Comparison of ENCODE assay signal across 1 cellular context in the genomic region with DNA sequence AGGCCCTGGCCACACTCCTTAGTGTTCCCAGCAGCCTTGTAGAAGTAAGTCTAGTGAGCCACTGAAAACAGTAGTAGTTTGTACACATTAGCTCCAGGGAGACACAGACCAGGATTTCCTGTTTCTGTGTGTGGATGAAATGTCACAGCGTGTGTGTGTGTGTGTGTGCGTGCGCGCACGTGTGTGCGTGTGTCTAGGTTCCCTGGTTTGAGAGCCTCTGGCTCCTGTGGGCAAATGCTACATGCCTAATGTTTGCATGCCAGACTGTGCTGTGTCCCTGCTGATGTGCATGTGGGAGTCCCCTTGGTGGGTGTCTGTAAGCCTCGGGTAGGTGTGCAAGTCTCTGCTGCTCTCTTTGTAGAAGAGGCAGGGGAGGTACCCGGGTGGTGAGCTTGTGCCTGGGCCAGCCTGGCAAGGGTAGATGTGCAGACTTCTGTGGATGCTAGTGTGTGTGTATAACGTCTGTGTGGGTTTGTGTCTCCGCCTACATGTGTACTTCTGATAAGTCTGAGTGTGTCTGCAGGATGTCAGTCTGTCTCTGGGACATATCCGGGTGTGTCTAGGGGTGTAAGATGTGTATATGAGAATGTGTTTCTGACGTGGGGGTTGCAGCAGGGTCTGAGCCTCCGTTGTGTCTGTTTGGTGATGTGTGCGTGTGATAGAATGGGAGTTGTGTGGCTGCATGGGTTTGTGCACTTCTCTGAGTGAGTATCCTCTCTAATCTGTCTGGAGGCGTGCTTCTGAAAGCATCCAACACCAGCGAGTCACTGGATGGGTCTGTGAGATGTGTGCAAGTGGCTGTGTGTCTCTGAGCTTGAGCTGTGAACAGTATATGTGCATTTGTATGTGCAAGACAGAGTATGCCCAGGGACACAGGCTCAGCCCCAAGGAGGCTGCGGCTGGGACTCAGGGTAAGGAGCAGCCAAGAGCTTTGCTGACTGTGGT.
TF ChIP-seq lines count a peak whose summit lies in the region.

No MANE protein-coding gene starts in this region.

TF ChIP-seq in K562, 482 proteins besides CTCF, POLR2A, EP300 and RAD21:
- TF ChIP-seq, protein P1, sequence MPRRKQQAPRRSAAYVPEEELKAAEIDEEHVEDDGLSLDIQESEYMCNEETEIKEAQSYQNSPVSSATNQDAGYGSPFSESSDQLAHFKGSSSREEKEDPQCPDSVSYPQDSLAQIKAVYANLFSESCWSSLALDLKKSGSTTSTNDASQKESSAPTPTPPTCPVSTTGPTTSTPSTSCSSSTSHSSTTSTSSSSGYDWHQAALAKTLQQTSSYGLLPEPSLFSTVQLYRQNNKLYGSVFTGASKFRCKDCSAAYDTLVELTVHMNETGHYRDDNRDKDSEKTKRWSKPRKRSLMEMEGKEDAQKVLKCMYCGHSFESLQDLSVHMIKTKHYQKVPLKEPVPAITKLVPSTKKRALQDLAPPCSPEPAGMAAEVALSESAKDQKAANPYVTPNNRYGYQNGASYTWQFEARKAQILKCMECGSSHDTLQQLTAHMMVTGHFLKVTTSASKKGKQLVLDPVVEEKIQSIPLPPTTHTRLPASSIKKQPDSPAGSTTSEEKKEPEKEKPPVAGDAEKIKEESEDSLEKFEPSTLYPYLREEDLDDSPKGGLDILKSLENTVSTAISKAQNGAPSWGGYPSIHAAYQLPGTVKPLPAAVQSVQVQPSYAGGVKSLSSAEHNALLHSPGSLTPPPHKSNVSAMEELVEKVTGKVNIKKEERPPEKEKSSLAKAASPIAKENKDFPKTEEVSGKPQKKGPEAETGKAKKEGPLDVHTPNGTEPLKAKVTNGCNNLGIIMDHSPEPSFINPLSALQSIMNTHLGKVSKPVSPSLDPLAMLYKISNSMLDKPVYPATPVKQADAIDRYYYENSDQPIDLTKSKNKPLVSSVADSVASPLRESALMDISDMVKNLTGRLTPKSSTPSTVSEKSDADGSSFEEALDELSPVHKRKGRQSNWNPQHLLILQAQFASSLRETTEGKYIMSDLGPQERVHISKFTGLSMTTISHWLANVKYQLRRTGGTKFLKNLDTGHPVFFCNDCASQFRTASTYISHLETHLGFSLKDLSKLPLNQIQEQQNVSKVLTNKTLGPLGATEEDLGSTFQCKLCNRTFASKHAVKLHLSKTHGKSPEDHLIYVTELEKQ (CRISPR knock-in tag; IDR thresholded peaks at IDR 0.05) = no peak
- TF ChIP-seq MIER1 (IDR thresholded peaks at IDR 0.05; ENCODE audit: low read depth) = no peak
- TF ChIP-seq DACH1 (IDR thresholded peaks at IDR 0.05; ENCODE audit: partially characterized antibody) = no peak
- TF ChIP-seq, protein P2, sequence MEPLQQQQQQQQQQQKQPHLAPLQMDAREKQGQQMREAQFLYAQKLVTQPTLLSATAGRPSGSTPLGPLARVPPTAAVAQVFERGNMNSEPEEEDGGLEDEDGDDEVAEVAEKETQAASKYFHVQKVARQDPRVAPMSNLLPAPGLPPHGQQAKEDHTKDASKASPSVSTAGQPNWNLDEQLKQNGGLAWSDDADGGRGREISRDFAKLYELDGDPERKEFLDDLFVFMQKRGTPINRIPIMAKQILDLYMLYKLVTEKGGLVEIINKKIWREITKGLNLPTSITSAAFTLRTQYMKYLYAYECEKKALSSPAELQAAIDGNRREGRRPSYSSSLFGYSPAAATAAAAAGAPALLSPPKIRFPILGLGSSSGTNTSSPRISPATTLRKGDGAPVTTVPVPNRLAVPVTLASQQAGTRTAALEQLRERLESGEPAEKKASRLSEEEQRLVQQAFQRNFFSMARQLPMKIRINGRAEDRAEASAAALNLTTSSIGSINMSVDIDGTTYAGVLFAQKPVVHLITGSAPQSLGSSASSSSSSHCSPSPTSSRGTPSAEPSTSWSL (CRISPR knock-in tag; IDR thresholded peaks at IDR 0.05; ENCODE audit: borderline replicate concordance) = no peak
- TF ChIP-seq RBBP5 (IDR thresholded peaks at IDR 0.05; ENCODE audit: borderline replicate concordance, insufficient read depth, low read length, poor library complexity, severe bottlenecking) = no peak
- TF ChIP-seq CHD4 (IDR thresholded peaks at IDR 0.05; ENCODE audit: insufficient read depth, insufficient replicate concordance, low read depth, low read length, poor library complexity, severe bottlenecking) = no peak
- TF ChIP-seq ZKSCAN8 (CRISPR knock-in tag; IDR thresholded peaks at IDR 0.05) = no peak
- no peak for TF ChIP-seq THRAP3 (IDR thresholded peaks at IDR 0.05; ENCODE audit: borderline replicate concordance)
- no peak for TF ChIP-seq ZNF174 (CRISPR knock-in tag; IDR thresholded peaks at IDR 0.05)
- no peak for TF ChIP-seq DEAF1 (CRISPR knock-in tag; IDR thresholded peaks at IDR 0.05)
- TF ChIP-seq CCNT2 (IDR thresholded peaks at IDR 0.05; ENCODE audit: borderline replicate concordance, extremely low read depth, insufficient read length, low read depth, low read length) = no peak
- no peak for TF ChIP-seq TAL1 (IDR thresholded peaks at IDR 0.05)
- no peak for TF ChIP-seq KDM2B (CRISPR knock-in tag; IDR thresholded peaks at IDR 0.05)
- TF ChIP-seq CHD2 (IDR thresholded peaks at IDR 0.05; ENCODE audit: low read depth, low read length) = no peak
- no peak for TF ChIP-seq SPI1 (IDR thresholded peaks at IDR 0.05; ENCODE audit: borderline replicate concordance, low read depth, low read length)
- no peak for TF ChIP-seq ZNF57 (CRISPR knock-in tag; IDR thresholded peaks at IDR 0.05)
- no peak for TF ChIP-seq FOSL1 (tag; conservative IDR thresholded peaks at IDR 0.05)
